Comparison of ENCODE assay signal across 8 cellular contexts in genomic region chr19:9934132-9934950, GRCh38. TPM values are rescaled to one million over a fixed set of nuclear protein-coding genes. Genes with fewer than 3 reads are reported as not detected.
DNase-seq lines count a peak whose midpoint lies in the region; ATAC-seq, FAIRE-seq and TF ChIP-seq lines count a peak whose summit lies in the region.

No MANE protein-coding gene starts in this region.

- DNase-seq in AG09309 (ENCODE audit: low read depth) (no peak), GM19239 (ENCODE audit: insufficient read length, low spot score) (peak; percentile 83), epithelial cell of esophagus (ENCODE audit: low read depth) (peak; percentile 76), mucosa of descending colon (peak; percentile 74 to 75 (median 74))
- DNase-seq in activated CD8-positive, alpha-beta memory T cell treated with anti-CD3 and anti-CD28 coated beads, Interleukin-2, amount 50 U/mL, for 4 hours = peak; percentile 81
- peak; percentile 98 for DNase-seq in stimulated activated CD8-positive, alpha-beta memory T cell treated with anti-CD3 and anti-CD28 coated beads, Interleukin-4, amount 100 ng/mL, for 48 hours

- H3K4me3 ChIP-seq in AG09309 (ENCODE audit: control insufficient read depth, low read depth, low read length) (no peak overlapping the region), OCI-LY3 (ENCODE audit: low read length) (no peak overlapping the region), epithelial cell of esophagus (ENCODE audit: low read length) (no peak overlapping the region), mucosa of descending colon (no peak overlapping the region)

- H3K36me3 ChIP-seq in OCI-LY3 (replicated peaks; ENCODE audit: low read depth, low read length) (no peaks in the 10 kb centered on the region), mucosa of descending colon (ENCODE audit: low read depth) (no peaks in the 10 kb centered on the region)

- no peaks in the 10 kb centered on the region for H4K20me1 ChIP-seq in OCI-LY3 (ENCODE audit: insufficient read depth, low read length)

- H3K4me2 ChIP-seq in OCI-LY3 (ENCODE audit: low read length) = peak overlapping the region; percentile 41

- intact Hi-C loops in mucosa of descending colon (cut with DNase I, micrococcal nuclease) = loop anchor here (5.0 to 10.0 kb wide), 2 partner anchors 60 to 93 kb away; no protein-coding TSS in a partner anchor

- no peaks in the 10 kb centered on the region for H3K79me2 ChIP-seq in OCI-LY3 (ENCODE audit: low read length)

- H3K9ac ChIP-seq in OCI-LY3 (ENCODE audit: low read length) = no peak overlapping the region

- H3K9me3 ChIP-seq in OCI-LY3 (ENCODE audit: insufficient read depth, low read length) (no peaks in the 10 kb centered on the region), mucosa of descending colon (no peaks in the 10 kb centered on the region)

- ATAC-seq in mucosa of descending colon = peak; percentile 98
- ATAC-seq in HG02759 (IDR thresholded peaks at IDR 0.05; ENCODE audit: unreplicated experiment) = no peak

- TF ChIP-seq CTCF in AG09309 (IDR thresholded peaks at IDR 0.05; ENCODE audit: control insufficient read depth, insufficient read depth, low read depth, low read length, missing control alignments) (peak; percentile 97), OCI-LY3 (IDR thresholded peaks at IDR 0.05; ENCODE audit: low read depth, low read length) (peak; percentile 94), epithelial cell of esophagus (IDR thresholded peaks at IDR 0.05; ENCODE audit: insufficient read depth, low read depth, low read length, missing control alignments) (peak; percentile 75), mucosa of descending colon (IDR thresholded peaks at IDR 0.05) (peak; percentile 63)

- H3K27ac ChIP-seq in OCI-LY3 (ENCODE audit: low read length) = no peak overlapping the region

- H3K4me1 ChIP-seq in OCI-LY3 (ENCODE audit: low read length) (peaks cover 5% of the 10 kb centered on the region; the same call in 1 of the 2 replicates), mucosa of descending colon (ENCODE audit: low read depth) (peaks cover 13% of the 10 kb centered on the region)

- peaks cover 16% of the 10 kb centered on the region for H3K27me3 ChIP-seq in OCI-LY3 (ENCODE audit: low read depth, low read length)

- peak; percentile 66 for FAIRE-seq in GM19239 (lab: Jason Lieb, UNC)

- no peak overlapping the region for H2AFZ ChIP-seq in OCI-LY3 (ENCODE audit: low read depth, low read length)

RNA-seq across cellular contexts. Expression of gene OLFM2, which starts 2.0 kb away (rescaled TPM):
- 1 to 10 TPM; 1.4 to 5.7 (median 1.9) TPM for total RNA-seq in mucosa of descending colon
